ENCODE assay signal across 13 cellular contexts in the genomic region with DNA sequence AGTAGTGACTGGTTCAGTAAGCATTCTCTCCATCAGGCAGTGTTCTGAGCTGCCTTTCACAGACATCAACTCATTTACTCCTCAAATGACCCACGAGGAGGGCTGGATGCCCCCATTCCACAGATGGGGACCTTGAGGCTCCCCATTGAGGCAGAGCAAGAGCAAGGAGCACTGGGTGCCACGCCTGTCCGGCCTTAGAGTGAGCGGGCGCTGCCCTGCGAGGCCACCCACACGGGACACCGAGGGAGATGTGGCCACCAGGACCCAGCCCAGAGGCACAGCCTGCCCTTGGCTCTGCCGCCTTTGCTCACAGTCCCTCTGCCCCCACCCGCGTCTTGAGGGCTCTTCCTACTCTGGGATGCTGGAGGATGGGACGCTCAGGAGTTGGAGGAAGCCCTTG. TPM values are rescaled to one million over a fixed set of nuclear protein-coding genes. Genes with fewer than 3 reads are reported as not detected.
DNase-seq lines count a peak whose midpoint lies in the region; ATAC-seq, FAIRE-seq and TF ChIP-seq lines count a peak whose summit lies in the region.
"Had no signal": no experiment of that assay in that cellular context is flagged by ENCODE, and none has a peak within 500 bp of the region (broad histone marks: within the 10 kb centered on the region; RNA-seq: fewer than 3 reads in every experiment).

No MANE protein-coding gene starts in this region.

- no peak overlapping the region for H3K4me3 ChIP-seq in small intestine (ENCODE audit: low read depth in 1 of 2, low read length in 2 of 2)
- H3K4me3 ChIP-seq: GM23248 had no signal

- POLR2A ChIA-PET in activated CD4-positive, alpha-beta T cell treated with anti-CD3 and anti-CD28 coated beads for 36 hours (lab: Charles Lee): no interaction called here
- POLR2A ChIA-PET in RWPE1 (lab: Yijun Ruan, JAX; ENCODE audit: low non-redundant PET): no interaction called here

- intact Hi-C loops in activated CD4-positive, alpha-beta T cell treated with anti-CD3 and anti-CD28 coated beads for 36 hours (cut with DNase I, micrococcal nuclease): loop anchor here (2.0 to 5.0 kb wide), 4 partner anchors 14 to 351 kb away; partner anchors contain the start of genes ANKLE2 (in 1 of the 2), DDX51 (in 1 of the 2), NOC4L (in 1 of the 2) and POLE (in 1 of the 2)

- H3K4me3 Mint-ChIP-seq in activated CD4-positive, alpha-beta T cell treated with anti-CD3 and anti-CD28 coated beads for 36 hours: peak overlapping the region; percentile 85
- H3K4me3 Mint-ChIP-seq in glutamatergic neuron (ENCODE audit: unreplicated experiment): peak overlapping the region; percentile 85

- H3K36me3 ChIP-seq in small intestine (ENCODE audit: control insufficient read depth in 2 of 2, insufficient read depth in 2 of 2, low read length in 2 of 2): no peaks in the 10 kb centered on the region
- H3K36me3 ChIP-seq: thoracic aorta had no signal

- peaks cover 62% of the 10 kb centered on the region for H3K4me1 Mint-ChIP-seq in activated CD4-positive, alpha-beta T cell treated with anti-CD3 and anti-CD28 coated beads for 36 hours
- H3K4me1 Mint-ChIP-seq in glutamatergic neuron (ENCODE audit: low read depth, unreplicated experiment): peaks cover 18% of the 10 kb centered on the region

- no peak for TF ChIP-seq CTCF in RWPE1 (conservative IDR thresholded peaks at IDR 0.05; ENCODE audit: low read depth)
- TF ChIP-seq CTCF in glutamatergic neuron (IDR thresholded peaks at IDR 0.05; ENCODE audit: partially characterized antibody, unreplicated experiment): no peak

- DNase-seq in activated CD4-positive, alpha-beta T cell treated with anti-CD3 and anti-CD28 coated beads for 36 hours: no peak
- DNase-seq in activated CD4-positive, alpha-beta T cell treated with anti-CD3 and anti-CD28 coated beads, Interleukin-2, amount 50 U/mL, for 1 hour: no peak
- DNase-seq in RWPE1 (ENCODE audit: low spot score): no peak
- no peak for DNase-seq in glutamatergic neuron
- DNase-seq in small intestine: peak; percentile 34
- no peak for DNase-seq in activated naive CD4-positive, alpha-beta T cell (lab: John Stamatoyannopoulos, UW)
- DNase-seq: DMS79, GM23248, NCI-H446 treated with DMSO at 0.1 percent for 48 hours had no signal

- CTCF ChIA-PET in activated CD4-positive, alpha-beta T cell treated with anti-CD3 and anti-CD28 coated beads for 36 hours (lab: Charles Lee): no interaction called here
- CTCF ChIA-PET in RWPE1 (lab: Yijun Ruan, JAX): interaction anchor here (0.7 kb wide), 1 partner anchor 28 kb away, joined by 3 read pairs; no protein-coding TSS in a partner anchor

- H3K4me1 ChIP-seq in small intestine (ENCODE audit: control insufficient read depth in 2 of 2, insufficient read depth in 1 of 2, low read depth in 1 of 2, low read length in 1 of 2): peaks cover 0 to 17% of the 10 kb centered on the region in 2 donors

- no peaks in the 10 kb centered on the region for H3K27me3 ChIP-seq in small intestine (ENCODE audit: control insufficient read depth in 2 of 2, insufficient read depth in 2 of 2, low read length in 2 of 2)

- H3K27ac Mint-ChIP-seq in activated CD4-positive, alpha-beta T cell treated with anti-CD3 and anti-CD28 coated beads for 36 hours: no peak overlapping the region
- H3K27ac Mint-ChIP-seq in glutamatergic neuron (ENCODE audit: unreplicated experiment): peak overlapping the region; percentile 33

- H3K27ac ChIP-seq in RWPE1 (peak overlapping the region; percentile 49), small intestine (ENCODE audit: low read depth in 1 of 2, low read length in 1 of 2) (no peak overlapping the region)
- H3K27ac ChIP-seq: GM23248, thoracic aorta had no signal

- FAIRE-seq in small intestine (lab: Jason Lieb, UNC): no peak
- FAIRE-seq: A204.1 had no signal

- no peak for ATAC-seq in activated CD4-positive, alpha-beta T cell treated with anti-CD3 and anti-CD28 coated beads for 36 hours
- no peak for ATAC-seq in GM21360 (IDR thresholded peaks at IDR 0.05; ENCODE audit: unreplicated experiment)
- no peak for ATAC-seq in GM19455 (IDR thresholded peaks at IDR 0.05; ENCODE audit: unreplicated experiment)

- H3K36me3 Mint-ChIP-seq in activated CD4-positive, alpha-beta T cell treated with anti-CD3 and anti-CD28 coated beads for 36 hours (ENCODE audit: low read depth): peaks cover 2% of the 10 kb centered on the region
- H3K36me3 Mint-ChIP-seq in glutamatergic neuron (ENCODE audit: unreplicated experiment): no peaks in the 10 kb centered on the region

- no peaks in the 10 kb centered on the region for H3K9me3 ChIP-seq in small intestine (ENCODE audit: control insufficient read depth, low read depth)
- H3K9me3 ChIP-seq: thoracic aorta had no signal

- WGBS in small intestine, 3 donors: 49 to 73% (median 64%) methylated on average over 12 of the region's 12 CpGs

- H3K27me3 Mint-ChIP-seq in activated CD4-positive, alpha-beta T cell treated with anti-CD3 and anti-CD28 coated beads for 36 hours: no peaks in the 10 kb centered on the region
- peaks cover 6% of the 10 kb centered on the region for H3K27me3 Mint-ChIP-seq in glutamatergic neuron (ENCODE audit: unreplicated experiment)

- H3K9me3 Mint-ChIP-seq in activated CD4-positive, alpha-beta T cell treated with anti-CD3 and anti-CD28 coated beads for 36 hours (ENCODE audit: low read depth): no peaks in the 10 kb centered on the region
- H3K9me3 Mint-ChIP-seq in glutamatergic neuron (ENCODE audit: unreplicated experiment): peaks cover 10% of the 10 kb centered on the region

RNA-seq across cellular contexts. Expression of gene FBRSL1, which starts 3.0 kb away (rescaled TPM):
- total RNA-seq in activated CD4-positive, alpha-beta T cell treated with anti-CD3 and anti-CD28 coated beads for 36 hours: 10 to 100 TPM; 35.7 to 55.1 TPM
- 211 TPM for total RNA-seq in glutamatergic neuron (ENCODE audit: unreplicated experiment)
- 10 to 100 TPM; 24.3 to 37.6 (median 27.5) TPM for polyA plus RNA-seq in small intestine
